Comparison of ENCODE assay signal across 1 cellular context in the genomic region with DNA sequence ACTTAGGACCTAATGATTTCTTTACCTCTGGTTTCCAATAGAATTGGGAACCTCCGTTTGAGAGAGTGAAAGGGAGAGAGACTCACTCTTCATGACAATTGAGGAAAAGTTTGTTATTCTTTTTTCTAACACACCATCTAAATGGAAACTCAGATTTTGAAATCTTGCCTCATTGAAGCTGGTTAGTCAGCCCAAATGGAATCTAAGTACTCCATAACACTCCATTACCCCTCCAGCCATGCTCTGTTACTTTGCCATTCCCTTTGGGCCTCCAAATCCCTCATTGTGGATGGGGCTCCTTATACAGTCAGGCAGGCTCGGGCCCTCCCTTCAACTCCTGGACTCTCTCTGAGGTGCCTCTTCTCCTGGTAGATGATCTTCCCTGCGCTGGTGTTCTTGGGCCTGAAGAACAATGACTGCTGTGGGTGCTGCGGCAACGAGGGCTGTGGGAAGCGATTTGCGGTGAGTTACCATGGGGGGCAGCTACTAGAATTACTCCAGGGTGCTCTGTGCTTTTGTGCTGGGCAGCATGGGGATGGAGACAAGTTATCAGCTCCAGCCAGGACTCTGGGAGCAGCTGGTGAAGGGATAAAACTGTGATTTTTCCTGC.
TF ChIP-seq lines count a peak whose summit lies in the region.

No MANE protein-coding gene starts in this region.

TF ChIP-seq in liver, 16 proteins besides CTCF, POLR2A, EP300 and RAD21 (continued from another document):
- TF ChIP-seq, protein P1, sequence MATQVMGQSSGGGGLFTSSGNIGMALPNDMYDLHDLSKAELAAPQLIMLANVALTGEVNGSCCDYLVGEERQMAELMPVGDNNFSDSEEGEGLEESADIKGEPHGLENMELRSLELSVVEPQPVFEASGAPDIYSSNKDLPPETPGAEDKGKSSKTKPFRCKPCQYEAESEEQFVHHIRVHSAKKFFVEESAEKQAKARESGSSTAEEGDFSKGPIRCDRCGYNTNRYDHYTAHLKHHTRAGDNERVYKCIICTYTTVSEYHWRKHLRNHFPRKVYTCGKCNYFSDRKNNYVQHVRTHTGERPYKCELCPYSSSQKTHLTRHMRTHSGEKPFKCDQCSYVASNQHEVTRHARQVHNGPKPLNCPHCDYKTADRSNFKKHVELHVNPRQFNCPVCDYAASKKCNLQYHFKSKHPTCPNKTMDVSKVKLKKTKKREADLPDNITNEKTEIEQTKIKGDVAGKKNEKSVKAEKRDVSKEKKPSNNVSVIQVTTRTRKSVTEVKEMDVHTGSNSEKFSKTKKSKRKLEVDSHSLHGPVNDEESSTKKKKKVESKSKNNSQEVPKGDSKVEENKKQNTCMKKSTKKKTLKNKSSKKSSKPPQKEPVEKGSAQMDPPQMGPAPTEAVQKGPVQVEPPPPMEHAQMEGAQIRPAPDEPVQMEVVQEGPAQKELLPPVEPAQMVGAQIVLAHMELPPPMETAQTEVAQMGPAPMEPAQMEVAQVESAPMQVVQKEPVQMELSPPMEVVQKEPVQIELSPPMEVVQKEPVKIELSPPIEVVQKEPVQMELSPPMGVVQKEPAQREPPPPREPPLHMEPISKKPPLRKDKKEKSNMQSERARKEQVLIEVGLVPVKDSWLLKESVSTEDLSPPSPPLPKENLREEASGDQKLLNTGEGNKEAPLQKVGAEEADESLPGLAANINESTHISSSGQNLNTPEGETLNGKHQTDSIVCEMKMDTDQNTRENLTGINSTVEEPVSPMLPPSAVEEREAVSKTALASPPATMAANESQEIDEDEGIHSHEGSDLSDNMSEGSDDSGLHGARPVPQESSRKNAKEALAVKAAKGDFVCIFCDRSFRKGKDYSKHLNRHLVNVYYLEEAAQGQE (IDR thresholded peaks at IDR 0.05) = no peak
- TF ChIP-seq, protein P2, sequence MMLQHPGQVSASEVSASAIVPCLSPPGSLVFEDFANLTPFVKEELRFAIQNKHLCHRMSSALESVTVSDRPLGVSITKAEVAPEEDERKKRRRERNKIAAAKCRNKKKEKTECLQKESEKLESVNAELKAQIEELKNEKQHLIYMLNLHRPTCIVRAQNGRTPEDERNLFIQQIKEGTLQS (IDR thresholded peaks at IDR 0.05) = no peak
- no peak for TF ChIP-seq SP1 (IDR thresholded peaks at IDR 0.05)
- no peak for TF ChIP-seq GABPA (IDR thresholded peaks at IDR 0.05 in 1 of 2, conservative IDR thresholded peaks at IDR 0.05 in 1 of 2)
- TF ChIP-seq JUND (IDR thresholded peaks at IDR 0.05) = no peak
- no peak for TF ChIP-seq FOXA1 (IDR thresholded peaks at IDR 0.05)
- TF ChIP-seq, protein P3, sequence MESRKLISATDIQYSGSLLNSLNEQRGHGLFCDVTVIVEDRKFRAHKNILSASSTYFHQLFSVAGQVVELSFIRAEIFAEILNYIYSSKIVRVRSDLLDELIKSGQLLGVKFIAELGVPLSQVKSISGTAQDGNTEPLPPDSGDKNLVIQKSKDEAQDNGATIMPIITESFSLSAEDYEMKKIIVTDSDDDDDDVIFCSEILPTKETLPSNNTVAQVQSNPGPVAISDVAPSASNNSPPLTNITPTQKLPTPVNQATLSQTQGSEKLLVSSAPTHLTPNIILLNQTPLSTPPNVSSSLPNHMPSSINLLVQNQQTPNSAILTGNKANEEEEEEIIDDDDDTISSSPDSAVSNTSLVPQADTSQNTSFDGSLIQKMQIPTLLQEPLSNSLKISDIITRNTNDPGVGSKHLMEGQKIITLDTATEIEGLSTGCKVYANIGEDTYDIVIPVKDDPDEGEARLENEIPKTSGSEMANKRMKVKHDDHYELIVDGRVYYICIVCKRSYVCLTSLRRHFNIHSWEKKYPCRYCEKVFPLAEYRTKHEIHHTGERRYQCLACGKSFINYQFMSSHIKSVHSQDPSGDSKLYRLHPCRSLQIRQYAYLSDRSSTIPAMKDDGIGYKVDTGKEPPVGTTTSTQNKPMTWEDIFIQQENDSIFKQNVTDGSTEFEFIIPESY (IDR thresholded peaks at IDR 0.05) = no peak
- TF ChIP-seq EGR1 (IDR thresholded peaks at IDR 0.05; ENCODE audit: low read depth in 2 of 2) = no peak
- no peak for TF ChIP-seq RXRA (IDR thresholded peaks at IDR 0.05)
- no peak for TF ChIP-seq HNF4A (conservative IDR thresholded peaks at IDR 0.05)
- no peak for TF ChIP-seq NR2F2 (IDR thresholded peaks at IDR 0.05)
- TF ChIP-seq HNF4G (IDR thresholded peaks at IDR 0.05) = no peak
- TF ChIP-seq FOXA2 (IDR thresholded peaks at IDR 0.05) = no peak
- TF ChIP-seq, protein P4, sequence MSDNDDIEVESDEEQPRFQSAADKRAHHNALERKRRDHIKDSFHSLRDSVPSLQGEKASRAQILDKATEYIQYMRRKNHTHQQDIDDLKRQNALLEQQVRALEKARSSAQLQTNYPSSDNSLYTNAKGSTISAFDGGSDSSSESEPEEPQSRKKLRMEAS (IDR thresholded peaks at IDR 0.05) = no peak
- no peak for TF ChIP-seq TAF1 (conservative IDR thresholded peaks at IDR 0.05)
